ENCODE assay signal across 1 cellular context in genomic region chr1:160158031-160158430, GRCh38.
TF ChIP-seq lines count a peak whose summit lies in the region.

No MANE protein-coding gene starts in this region.

TF ChIP-seq in GM23338, 12 proteins besides CTCF, POLR2A, EP300 and RAD21 (continued from another document):
- TF ChIP-seq ETS1 (IDR thresholded peaks at IDR 0.05) (no peak), JUNB (IDR thresholded peaks at IDR 0.05; ENCODE audit: unreplicated experiment) (no peak), EZH2 (IDR thresholded peaks at IDR 0.05; ENCODE audit: low read depth, unreplicated experiment) (no peak), NANOG (IDR thresholded peaks at IDR 0.05; ENCODE audit: borderline replicate concordance) (no peak), EZH2phosphoT487 (IDR thresholded peaks at IDR 0.05; ENCODE audit: unreplicated experiment) (no peak), ZNF114 (CRISPR knock-in tag; IDR thresholded peaks at IDR 0.05) (no peak), STAT1 (IDR thresholded peaks at IDR 0.05; ENCODE audit: unreplicated experiment) (no peak), ZNF331 (CRISPR knock-in tag; IDR thresholded peaks at IDR 0.05; ENCODE audit: low read depth) (no peak), ZNF462 (CRISPR knock-in tag; IDR thresholded peaks at IDR 0.05) (no peak)
